Comparison of ENCODE assay signal across 1 cellular context in the genomic region with DNA sequence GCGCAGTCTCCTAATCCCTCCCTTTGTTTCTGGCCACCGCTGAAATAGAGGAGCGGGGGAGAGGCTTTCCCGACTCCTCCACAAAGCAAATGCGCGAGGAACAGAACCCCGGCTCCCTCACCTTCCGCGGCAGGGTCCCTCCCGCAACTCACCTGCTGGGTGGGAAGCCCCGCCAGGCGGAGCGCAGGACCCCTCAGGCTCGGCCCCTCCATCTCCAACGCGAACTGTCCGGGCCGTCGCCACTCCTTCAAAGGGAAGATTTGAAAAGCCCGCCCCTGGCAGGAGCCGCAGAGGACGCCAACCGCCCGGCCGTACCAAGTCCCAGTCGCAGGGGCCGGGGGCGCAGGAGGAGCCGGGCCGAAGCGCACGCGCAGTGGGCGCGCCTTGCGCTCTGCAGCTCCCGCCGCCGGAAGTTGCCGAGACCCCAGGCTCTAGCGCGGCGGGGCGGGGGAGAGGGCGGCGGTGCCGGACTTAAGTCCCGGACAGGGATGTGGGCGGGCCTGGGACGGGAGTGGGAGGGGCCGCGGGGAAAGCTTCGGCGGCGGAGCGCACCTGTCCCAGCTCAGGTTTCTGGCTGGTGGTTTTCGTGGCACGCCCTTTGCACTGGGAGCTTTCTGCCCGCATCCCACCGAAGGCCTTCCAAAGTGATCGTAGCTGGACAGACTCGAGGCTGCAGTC.
TF ChIP-seq lines count a peak whose summit lies in the region.

A gene with protein sequence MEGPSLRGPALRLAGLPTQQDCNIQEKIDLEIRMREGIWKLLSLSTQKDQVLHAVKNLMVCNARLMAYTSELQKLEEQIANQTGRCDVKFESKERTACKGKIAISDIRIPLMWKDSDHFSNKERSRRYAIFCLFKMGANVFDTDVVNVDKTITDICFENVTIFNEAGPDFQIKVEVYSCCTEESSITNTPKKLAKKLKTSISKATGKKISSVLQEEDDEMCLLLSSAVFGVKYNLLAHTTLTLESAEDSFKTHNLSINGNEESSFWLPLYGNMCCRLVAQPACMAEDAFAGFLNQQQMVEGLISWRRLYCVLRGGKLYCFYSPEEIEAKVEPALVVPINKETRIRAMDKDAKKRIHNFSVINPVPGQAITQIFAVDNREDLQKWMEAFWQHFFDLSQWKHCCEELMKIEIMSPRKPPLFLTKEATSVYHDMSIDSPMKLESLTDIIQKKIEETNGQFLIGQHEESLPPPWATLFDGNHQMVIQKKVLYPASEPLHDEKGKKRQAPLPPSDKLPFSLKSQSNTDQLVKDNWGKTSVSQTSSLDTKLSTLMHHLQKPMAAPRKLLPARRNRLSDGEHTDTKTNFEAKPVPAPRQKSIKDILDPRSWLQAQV (minus strand): TSS at position 446 of the 678 bp plus-strand sequence. CDS start 234 bp downstream, at position 212.

TF ChIP-seq in WTC11, 78 proteins besides CTCF, POLR2A, EP300 and RAD21 (continued from another document):
- TF ChIP-seq, protein P1, sequence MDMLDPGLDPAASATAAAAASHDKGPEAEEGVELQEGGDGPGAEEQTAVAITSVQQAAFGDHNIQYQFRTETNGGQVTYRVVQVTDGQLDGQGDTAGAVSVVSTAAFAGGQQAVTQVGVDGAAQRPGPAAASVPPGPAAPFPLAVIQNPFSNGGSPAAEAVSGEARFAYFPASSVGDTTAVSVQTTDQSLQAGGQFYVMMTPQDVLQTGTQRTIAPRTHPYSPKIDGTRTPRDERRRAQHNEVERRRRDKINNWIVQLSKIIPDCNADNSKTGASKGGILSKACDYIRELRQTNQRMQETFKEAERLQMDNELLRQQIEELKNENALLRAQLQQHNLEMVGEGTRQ (CRISPR knock-in tag; IDR thresholded peaks at IDR 0.05): no peak
- TF ChIP-seq ZNF121 (CRISPR knock-in tag; IDR thresholded peaks at IDR 0.05) (no peak), CREM (CRISPR knock-in tag; IDR thresholded peaks at IDR 0.05) (0 out of 2 replicates have a peak, but pooled peaks have one; percentile 24), CREB1 (CRISPR knock-in tag; IDR thresholded peaks at IDR 0.05) (peak; percentile 74), TP53 (CRISPR knock-in tag; IDR thresholded peaks at IDR 0.05) (no peak), SOX15 (CRISPR knock-in tag; IDR thresholded peaks at IDR 0.05) (no peak), ZNF138 (CRISPR knock-in tag; conservative IDR thresholded peaks at IDR 0.05) (no peak), GRHL2 (CRISPR knock-in tag; IDR thresholded peaks at IDR 0.05; ENCODE audit: insufficient replicate concordance, severe bottlenecking) (no peak), ELF4 (CRISPR knock-in tag; IDR thresholded peaks at IDR 0.05; ENCODE audit: low read depth) (no peak), GTF2I (CRISPR knock-in tag; conservative IDR thresholded peaks at IDR 0.05) (no peak)
- TF ChIP-seq, protein P2, sequence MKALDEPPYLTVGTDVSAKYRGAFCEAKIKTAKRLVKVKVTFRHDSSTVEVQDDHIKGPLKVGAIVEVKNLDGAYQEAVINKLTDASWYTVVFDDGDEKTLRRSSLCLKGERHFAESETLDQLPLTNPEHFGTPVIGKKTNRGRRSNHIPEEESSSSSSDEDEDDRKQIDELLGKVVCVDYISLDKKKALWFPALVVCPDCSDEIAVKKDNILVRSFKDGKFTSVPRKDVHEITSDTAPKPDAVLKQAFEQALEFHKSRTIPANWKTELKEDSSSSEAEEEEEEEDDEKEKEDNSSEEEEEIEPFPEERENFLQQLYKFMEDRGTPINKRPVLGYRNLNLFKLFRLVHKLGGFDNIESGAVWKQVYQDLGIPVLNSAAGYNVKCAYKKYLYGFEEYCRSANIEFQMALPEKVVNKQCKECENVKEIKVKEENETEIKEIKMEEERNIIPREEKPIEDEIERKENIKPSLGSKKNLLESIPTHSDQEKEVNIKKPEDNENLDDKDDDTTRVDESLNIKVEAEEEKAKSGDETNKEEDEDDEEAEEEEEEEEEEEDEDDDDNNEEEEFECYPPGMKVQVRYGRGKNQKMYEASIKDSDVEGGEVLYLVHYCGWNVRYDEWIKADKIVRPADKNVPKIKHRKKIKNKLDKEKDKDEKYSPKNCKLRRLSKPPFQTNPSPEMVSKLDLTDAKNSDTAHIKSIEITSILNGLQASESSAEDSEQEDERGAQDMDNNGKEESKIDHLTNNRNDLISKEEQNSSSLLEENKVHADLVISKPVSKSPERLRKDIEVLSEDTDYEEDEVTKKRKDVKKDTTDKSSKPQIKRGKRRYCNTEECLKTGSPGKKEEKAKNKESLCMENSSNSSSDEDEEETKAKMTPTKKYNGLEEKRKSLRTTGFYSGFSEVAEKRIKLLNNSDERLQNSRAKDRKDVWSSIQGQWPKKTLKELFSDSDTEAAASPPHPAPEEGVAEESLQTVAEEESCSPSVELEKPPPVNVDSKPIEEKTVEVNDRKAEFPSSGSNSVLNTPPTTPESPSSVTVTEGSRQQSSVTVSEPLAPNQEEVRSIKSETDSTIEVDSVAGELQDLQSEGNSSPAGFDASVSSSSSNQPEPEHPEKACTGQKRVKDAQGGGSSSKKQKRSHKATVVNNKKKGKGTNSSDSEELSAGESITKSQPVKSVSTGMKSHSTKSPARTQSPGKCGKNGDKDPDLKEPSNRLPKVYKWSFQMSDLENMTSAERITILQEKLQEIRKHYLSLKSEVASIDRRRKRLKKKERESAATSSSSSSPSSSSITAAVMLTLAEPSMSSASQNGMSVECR (CRISPR knock-in tag; IDR thresholded peaks at IDR 0.05; ENCODE audit: borderline replicate concordance): peak; percentile 24; the same call in 1 of the 2 replicates
- TF ChIP-seq, protein P3, sequence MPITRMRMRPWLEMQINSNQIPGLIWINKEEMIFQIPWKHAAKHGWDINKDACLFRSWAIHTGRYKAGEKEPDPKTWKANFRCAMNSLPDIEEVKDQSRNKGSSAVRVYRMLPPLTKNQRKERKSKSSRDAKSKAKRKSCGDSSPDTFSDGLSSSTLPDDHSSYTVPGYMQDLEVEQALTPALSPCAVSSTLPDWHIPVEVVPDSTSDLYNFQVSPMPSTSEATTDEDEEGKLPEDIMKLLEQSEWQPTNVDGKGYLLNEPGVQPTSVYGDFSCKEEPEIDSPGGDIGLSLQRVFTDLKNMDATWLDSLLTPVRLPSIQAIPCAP (CRISPR knock-in tag; IDR thresholded peaks at IDR 0.05): no peak
- TF ChIP-seq, protein P4, sequence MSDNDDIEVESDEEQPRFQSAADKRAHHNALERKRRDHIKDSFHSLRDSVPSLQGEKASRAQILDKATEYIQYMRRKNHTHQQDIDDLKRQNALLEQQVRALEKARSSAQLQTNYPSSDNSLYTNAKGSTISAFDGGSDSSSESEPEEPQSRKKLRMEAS (CRISPR knock-in tag; IDR thresholded peaks at IDR 0.05): peak; percentile 71
- TF ChIP-seq, protein P5, sequence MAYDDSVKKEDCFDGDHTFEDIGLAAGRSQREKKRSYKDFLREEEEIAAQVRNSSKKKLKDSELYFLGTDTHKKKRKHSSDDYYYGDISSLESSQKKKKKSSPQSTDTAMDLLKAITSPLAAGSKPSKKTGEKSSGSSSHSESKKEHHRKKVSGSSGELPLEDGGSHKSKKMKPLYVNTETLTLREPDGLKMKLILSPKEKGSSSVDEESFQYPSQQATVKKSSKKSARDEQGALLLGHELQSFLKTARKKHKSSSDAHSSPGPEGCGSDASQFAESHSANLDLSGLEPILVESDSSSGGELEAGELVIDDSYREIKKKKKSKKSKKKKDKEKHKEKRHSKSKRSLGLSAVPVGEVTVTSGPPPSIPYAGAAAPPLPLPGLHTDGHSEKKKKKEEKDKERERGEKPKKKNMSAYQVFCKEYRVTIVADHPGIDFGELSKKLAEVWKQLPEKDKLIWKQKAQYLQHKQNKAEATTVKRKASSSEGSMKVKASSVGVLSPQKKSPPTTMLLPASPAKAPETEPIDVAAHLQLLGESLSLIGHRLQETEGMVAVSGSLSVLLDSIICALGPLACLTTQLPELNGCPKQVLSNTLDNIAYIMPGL (CRISPR knock-in tag; IDR thresholded peaks at IDR 0.05): no peak; the same call in 1 of the 2 replicates
- TF ChIP-seq, protein P6, sequence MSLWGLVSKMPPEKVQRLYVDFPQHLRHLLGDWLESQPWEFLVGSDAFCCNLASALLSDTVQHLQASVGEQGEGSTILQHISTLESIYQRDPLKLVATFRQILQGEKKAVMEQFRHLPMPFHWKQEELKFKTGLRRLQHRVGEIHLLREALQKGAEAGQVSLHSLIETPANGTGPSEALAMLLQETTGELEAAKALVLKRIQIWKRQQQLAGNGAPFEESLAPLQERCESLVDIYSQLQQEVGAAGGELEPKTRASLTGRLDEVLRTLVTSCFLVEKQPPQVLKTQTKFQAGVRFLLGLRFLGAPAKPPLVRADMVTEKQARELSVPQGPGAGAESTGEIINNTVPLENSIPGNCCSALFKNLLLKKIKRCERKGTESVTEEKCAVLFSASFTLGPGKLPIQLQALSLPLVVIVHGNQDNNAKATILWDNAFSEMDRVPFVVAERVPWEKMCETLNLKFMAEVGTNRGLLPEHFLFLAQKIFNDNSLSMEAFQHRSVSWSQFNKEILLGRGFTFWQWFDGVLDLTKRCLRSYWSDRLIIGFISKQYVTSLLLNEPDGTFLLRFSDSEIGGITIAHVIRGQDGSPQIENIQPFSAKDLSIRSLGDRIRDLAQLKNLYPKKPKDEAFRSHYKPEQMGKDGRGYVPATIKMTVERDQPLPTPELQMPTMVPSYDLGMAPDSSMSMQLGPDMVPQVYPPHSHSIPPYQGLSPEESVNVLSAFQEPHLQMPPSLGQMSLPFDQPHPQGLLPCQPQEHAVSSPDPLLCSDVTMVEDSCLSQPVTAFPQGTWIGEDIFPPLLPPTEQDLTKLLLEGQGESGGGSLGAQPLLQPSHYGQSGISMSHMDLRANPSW (CRISPR knock-in tag; conservative IDR thresholded peaks at IDR 0.05; ENCODE audit: low read depth): 0 out of 2 replicates have a peak, but pooled peaks have one; percentile 22
- TF ChIP-seq, protein P7, sequence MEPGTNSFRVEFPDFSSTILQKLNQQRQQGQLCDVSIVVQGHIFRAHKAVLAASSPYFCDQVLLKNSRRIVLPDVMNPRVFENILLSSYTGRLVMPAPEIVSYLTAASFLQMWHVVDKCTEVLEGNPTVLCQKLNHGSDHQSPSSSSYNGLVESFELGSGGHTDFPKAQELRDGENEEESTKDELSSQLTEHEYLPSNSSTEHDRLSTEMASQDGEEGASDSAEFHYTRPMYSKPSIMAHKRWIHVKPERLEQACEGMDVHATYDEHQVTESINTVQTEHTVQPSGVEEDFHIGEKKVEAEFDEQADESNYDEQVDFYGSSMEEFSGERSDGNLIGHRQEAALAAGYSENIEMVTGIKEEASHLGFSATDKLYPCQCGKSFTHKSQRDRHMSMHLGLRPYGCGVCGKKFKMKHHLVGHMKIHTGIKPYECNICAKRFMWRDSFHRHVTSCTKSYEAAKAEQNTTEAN (CRISPR knock-in tag; IDR thresholded peaks at IDR 0.05): peak; percentile 78; the same call in 1 of the 2 replicates
